In genomic region chr10:15200626-15201025, GRCh38 we compare ENCODE assay signal across 1 cellular context.
TF ChIP-seq lines count a peak whose summit lies in the region.

No MANE protein-coding gene starts in this region.

TF ChIP-seq in HEK293, 187 proteins besides CTCF, POLR2A, EP300 and RAD21 (continued from another document):
- TF ChIP-seq HIC1 (tag by site-specific recombination; IDR thresholded peaks at IDR 0.05) (peak; percentile 66), ZNF677 (tag by site-specific recombination; IDR thresholded peaks at IDR 0.05) (no peak), ZNF132 (tag by site-specific recombination; IDR thresholded peaks at IDR 0.05; ENCODE audit: borderline replicate concordance) (no peak), ZNF133 (tag by site-specific recombination; IDR thresholded peaks at IDR 0.05) (no peak), KLF1 (tag by site-specific recombination; IDR thresholded peaks at IDR 0.05) (no peak), ZNF416 (tag by site-specific recombination; IDR thresholded peaks at IDR 0.05) (no peak), KLF7 (tag by site-specific recombination; IDR thresholded peaks at IDR 0.05; ENCODE audit: borderline replicate concordance) (no peak), KLF10 (tag by site-specific recombination; IDR thresholded peaks at IDR 0.05) (0 out of 2 replicates have a peak, but pooled peaks have one; percentile 56), ZNF138 (tag by site-specific recombination; IDR thresholded peaks at IDR 0.05; ENCODE audit: borderline replicate concordance) (no peak), ZNF792 (tag by site-specific recombination; IDR thresholded peaks at IDR 0.05) (no peak), ZNF239 (tag by site-specific recombination; IDR thresholded peaks at IDR 0.05) (no peak), HOXD13 (CRISPR knock-in tag; IDR thresholded peaks at IDR 0.05; ENCODE audit: borderline replicate concordance) (no peak), ZNF148 (tag by site-specific recombination; IDR thresholded peaks at IDR 0.05; ENCODE audit: borderline replicate concordance) (no peak), SP3 (tag by site-specific recombination; IDR thresholded peaks at IDR 0.05) (0 out of 2 replicates have a peak, but pooled peaks have one; percentile 14), SETDB1 (IDR thresholded peaks at IDR 0.05; ENCODE audit: insufficient read length, low read length) (no peak), ZBTB11 (tag by site-specific recombination; conservative IDR thresholded peaks at IDR 0.05; ENCODE audit: low read depth) (no peak), SP7 (tag by site-specific recombination; IDR thresholded peaks at IDR 0.05) (peak; percentile 17; the same call in 1 of the 2 replicates), ZNF670 (tag by site-specific recombination; IDR thresholded peaks at IDR 0.05; ENCODE audit: low read depth) (no peak), ZNF704 (tag by site-specific recombination; IDR thresholded peaks at IDR 0.05) (no peak), ZBTB6 (tag by site-specific recombination; IDR thresholded peaks at IDR 0.05) (no peak), HOXC10 (CRISPR knock-in tag; IDR thresholded peaks at IDR 0.05) (no peak), ZNF266 (tag by site-specific recombination; IDR thresholded peaks at IDR 0.05; ENCODE audit: low read depth) (no peak), ZNF664 (tag by site-specific recombination; IDR thresholded peaks at IDR 0.05) (no peak), ZNF114 (tag by site-specific recombination; IDR thresholded peaks at IDR 0.05) (no peak), GLIS1 (tag by site-specific recombination; IDR thresholded peaks at IDR 0.05) (0 out of 2 replicates have a peak, but pooled peaks have one; percentile 13), ZNF791 (tag by site-specific recombination; IDR thresholded peaks at IDR 0.05) (no peak), ZNF16 (tag by site-specific recombination; IDR thresholded peaks at IDR 0.05; ENCODE audit: low read depth) (no peak), ZBTB17 (tag by site-specific recombination; IDR thresholded peaks at IDR 0.05) (no peak), ZBTB7A (tag by site-specific recombination; IDR thresholded peaks at IDR 0.05; ENCODE audit: low read depth) (no peak)
- TF ChIP-seq, protein P1, sequence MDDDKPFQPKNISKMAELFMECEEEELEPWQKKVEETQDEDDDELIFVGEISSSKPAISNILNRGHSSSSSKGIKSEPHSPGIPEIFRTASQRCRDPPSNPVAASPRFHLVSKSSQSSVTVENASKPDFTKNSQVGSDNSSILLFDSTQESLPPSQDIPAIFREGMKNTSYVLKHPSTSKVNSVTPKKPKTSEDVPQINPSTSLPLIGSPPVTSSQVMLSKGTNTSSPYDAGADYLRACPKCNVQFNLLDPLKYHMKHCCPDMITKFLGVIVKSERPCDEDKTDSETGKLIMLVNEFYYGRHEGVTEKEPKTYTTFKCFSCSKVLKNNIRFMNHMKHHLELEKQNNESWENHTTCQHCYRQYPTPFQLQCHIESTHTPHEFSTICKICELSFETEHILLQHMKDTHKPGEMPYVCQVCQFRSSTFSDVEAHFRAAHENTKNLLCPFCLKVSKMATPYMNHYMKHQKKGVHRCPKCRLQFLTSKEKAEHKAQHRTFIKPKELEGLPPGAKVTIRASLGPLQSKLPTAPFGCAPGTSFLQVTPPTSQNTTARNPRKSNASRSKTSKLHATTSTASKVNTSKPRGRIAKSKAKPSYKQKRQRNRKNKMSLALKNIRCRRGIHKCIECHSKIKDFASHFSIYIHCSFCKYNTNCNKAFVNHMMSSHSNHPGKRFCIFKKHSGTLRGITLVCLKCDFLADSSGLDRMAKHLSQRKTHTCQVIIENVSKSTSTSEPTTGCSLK (tag by site-specific recombination; IDR thresholded peaks at IDR 0.05) = no peak
